In the genomic region with DNA sequence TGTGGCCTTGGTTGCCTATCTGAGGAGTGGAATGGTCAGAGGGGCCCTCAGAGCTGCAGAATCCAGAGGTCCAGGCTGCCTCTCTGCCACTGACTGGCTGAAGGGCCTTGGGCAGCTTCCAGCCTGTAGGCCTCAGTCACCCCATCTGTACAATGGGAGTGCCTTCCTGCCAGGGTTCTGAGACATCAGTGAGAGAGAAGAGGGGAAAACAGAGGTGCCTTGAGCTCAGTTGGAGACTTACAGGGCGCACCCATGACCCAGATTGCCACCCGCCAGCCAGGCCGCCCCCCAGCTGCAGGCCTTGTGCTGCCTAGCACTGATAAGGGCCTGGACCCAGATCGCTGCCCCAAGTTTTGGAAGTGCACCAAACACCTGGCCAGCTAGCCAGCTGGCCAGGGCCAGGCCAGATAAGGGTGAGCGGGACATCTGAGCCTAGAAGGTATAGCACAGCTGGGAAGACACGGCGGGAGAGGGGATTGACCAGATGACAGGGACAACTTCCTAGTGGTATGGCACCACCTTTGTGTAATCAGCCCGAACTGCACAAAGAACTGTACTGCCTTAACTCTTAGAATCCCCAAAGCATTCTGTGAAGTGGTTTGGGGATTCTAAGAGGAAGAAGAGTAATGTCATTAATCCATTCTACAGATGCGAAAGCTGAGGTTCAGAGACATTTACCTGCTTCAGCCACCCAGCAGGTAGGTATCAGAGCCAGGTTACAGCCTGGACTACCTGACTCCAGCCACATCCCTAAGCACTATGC, we compare ENCODE assay signal across 18 cellular contexts. TPM values are rescaled to one million over a fixed set of nuclear protein-coding genes. Genes with fewer than 3 reads are reported as not detected.
DNase-seq lines count a peak whose midpoint lies in the region; ATAC-seq, FAIRE-seq and TF ChIP-seq lines count a peak whose summit lies in the region.
"Had no signal": no experiment of that assay in that cellular context is flagged by ENCODE, and none has a peak within 500 bp of the region (broad histone marks: within the 10 kb centered on the region; RNA-seq: fewer than 3 reads in every experiment).

No MANE protein-coding gene starts in this region.

- POLR2A ChIA-PET in MCF 10A (lab: Yijun Ruan, JAX), result interaction anchor here (0.6 kb wide), 1 partner anchor 41 kb away, joined by 4 read pairs; no protein-coding TSS in a partner anchor
- POLR2A ChIA-PET in H1 (lab: Charles Lee; ENCODE audit: partially characterized antibody), result interaction anchor here (0.7 to 1.9 kb wide), 3 partner anchors 15 to 50 kb away, joined by 3 to 4 read pairs (median 3); no protein-coding TSS in a partner anchor

- no peak overlapping the region for H3K4me2 ChIP-seq in H1 (ENCODE audit: insufficient read depth in 1 of 2, low read depth in 2 of 2, low read length in 2 of 2)

- no peak overlapping the region for H3K23ac ChIP-seq in H1 (ENCODE audit: insufficient read length)

- H2AFZ ChIP-seq in H1 (ENCODE audit: low read length), result no peak overlapping the region

- BruUV-seq in MCF 10A (replicated peaks; lab: Mats Ljungman, UMichigan), result no TSS peak

- TF ChIP-seq CTCF in MCF 10A (IDR thresholded peaks at IDR 0.05; ENCODE audit: unreplicated experiment) (no peak), breast epithelium (IDR thresholded peaks at IDR 0.05) (no peak), H1 (IDR thresholded peaks at IDR 0.05; ENCODE audit: control extremely low read depth in 1 of 3, insufficient read depth in 1 of 3, low read depth in 1 of 3, low read length in 3 of 3) (no peak), nephron progenitor cell (IDR thresholded peaks at IDR 0.05) (no peak)

- H4K8ac ChIP-seq in H1 (ENCODE audit: extremely low read depth, insufficient read depth, low read length), result no peak overlapping the region

- no peak overlapping the region for H3K9ac ChIP-seq in H1 (replicated peaks in 1 of 4; ENCODE audit: extremely low read depth in 1 of 4, low read depth in 3 of 4, low read length in 3 of 4)

- H3K27me3 ChIP-seq in breast epithelium (no peaks in the 10 kb centered on the region), SJCRH30 (0 out of 2 replicates have a peak, but pooled peaks cover 19% of the 10 kb centered on the region), H1 (replicated peaks in 1 of 4; ENCODE audit: control insufficient read depth in 3 of 4, extremely low read depth in 1 of 4, insufficient read depth in 3 of 4, low read length in 3 of 4) (no peaks in the 10 kb centered on the region)
- H3K27me3 ChIP-seq: gastrocnemius medialis, spleen, upper lobe of right lung had no signal

- intact Hi-C loops in MCF 10A (cut with micrococcal nuclease) (no loop called here), breast epithelium (cut with DNase I; ENCODE audit: low total_unique reads) (no loop called here)

- no peak overlapping the region for H2BK5ac ChIP-seq in H1 (ENCODE audit: low read depth, low read length)

- no peak overlapping the region for H3K4me3 ChIP-seq in breast epithelium
- H3K4me3 ChIP-seq in SJCRH30, result no peak overlapping the region
- no peak overlapping the region for H3K4me3 ChIP-seq in H1 (ENCODE audit: extremely low read depth in 1 of 4, insufficient read depth in 2 of 4, low read depth in 3 of 4, low read length in 4 of 4)
- H3K4me3 ChIP-seq: gastrocnemius medialis, upper lobe of right lung had no signal

- H3K36me3 Mint-ChIP-seq in MCF 10A (ENCODE audit: insufficient read depth, unreplicated experiment), result peaks cover 7% of the 10 kb centered on the region
- no peaks in the 10 kb centered on the region for H3K36me3 Mint-ChIP-seq in nephron progenitor cell (ENCODE audit: low read depth)
- H3K36me3 Mint-ChIP-seq: activated naive CD8-positive, alpha-beta T cell treated with anti-CD3 and anti-CD28 coated beads for 36 hours had no signal

- peak; percentile 7 to 11; a peak in 2 of 4 replicates for TF ChIP-seq RAD21 in H1 (IDR thresholded peaks at IDR 0.05 in 1 of 2, conservative IDR thresholded peaks at IDR 0.05 in 1 of 2; ENCODE audit: low read depth in 2 of 2, low read length in 2 of 2)

- no peak overlapping the region for H4K91ac ChIP-seq in H1 (replicated peaks; ENCODE audit: insufficient read length, low read length)

- H2AK5ac ChIP-seq in H1 (ENCODE audit: low read depth, low read length), result no peak overlapping the region; the same call in 1 of the 2 replicates

- H2BK120ac ChIP-seq in H1 (replicated peaks; ENCODE audit: low read depth, low read length), result no peak overlapping the region

- no peak overlapping the region for H4K5ac ChIP-seq in H1 (ENCODE audit: insufficient read length, low read depth, low read length)

- H3K9me3 Mint-ChIP-seq in MCF 10A (ENCODE audit: unreplicated experiment) (no peaks in the 10 kb centered on the region), nephron progenitor cell (no peaks in the 10 kb centered on the region)
- H3K9me3 Mint-ChIP-seq: activated naive CD8-positive, alpha-beta T cell treated with anti-CD3 and anti-CD28 coated beads for 36 hours; endodermal cell had no signal

- no peaks in the 10 kb centered on the region for H3K36me3 ChIP-seq in breast epithelium
- no peaks in the 10 kb centered on the region for H3K36me3 ChIP-seq in SJCRH30
- H3K36me3 ChIP-seq in H1 (ENCODE audit: control insufficient read depth in 2 of 4, insufficient read depth in 4 of 4, low read length in 3 of 4), result no peaks in the 10 kb centered on the region
- H3K36me3 ChIP-seq: gastrocnemius medialis, spleen, upper lobe of right lung had no signal

- peaks cover 15% of the 10 kb centered on the region for H3K27me3 Mint-ChIP-seq in MCF 10A (ENCODE audit: insufficient read depth, unreplicated experiment)
- peaks cover 24% of the 10 kb centered on the region for H3K27me3 Mint-ChIP-seq in nephron progenitor cell (ENCODE audit: low read depth, poor library complexity)
- H3K27me3 Mint-ChIP-seq: activated naive CD8-positive, alpha-beta T cell treated with anti-CD3 and anti-CD28 coated beads for 36 hours had no signal

- no peak overlapping the region for H2BK20ac ChIP-seq in H1 (ENCODE audit: low read length)

- H3K79me1 ChIP-seq in H1 (ENCODE audit: low read depth, low read length), result no peaks in the 10 kb centered on the region

- H3K27ac ChIP-seq in breast epithelium (no peak overlapping the region), SJCRH30 (no peak overlapping the region), H1 (ENCODE audit: low read depth, low read length) (no peak overlapping the region)
- H3K27ac ChIP-seq: gastrocnemius medialis, spleen, upper lobe of right lung had no signal

- no peak for ATAC-seq in HG03025 (IDR thresholded peaks at IDR 0.05; ENCODE audit: low FRiP score, unreplicated experiment)
- ATAC-seq: gastrocnemius medialis, T-helper 17 cell, upper lobe of right lung had no signal

- no peak overlapping the region for H2BK12ac ChIP-seq in H1 (ENCODE audit: low read depth, low read length)

- H3K4me1 Mint-ChIP-seq in MCF 10A (ENCODE audit: insufficient read depth, unreplicated experiment), result no peaks in the 10 kb centered on the region
- H3K4me1 Mint-ChIP-seq in nephron progenitor cell, result peaks cover 12% of the 10 kb centered on the region
- H3K4me1 Mint-ChIP-seq: activated naive CD8-positive, alpha-beta T cell treated with anti-CD3 and anti-CD28 coated beads for 36 hours; endodermal cell had no signal

- CTCF ChIA-PET in MCF 10A (lab: Yijun Ruan, JAX) (no interaction called here), H1 (lab: Charles Lee; ENCODE audit: partially characterized antibody) (interaction anchor here (0.6 to 1.5 kb wide), 6 partner anchors 11 to 88 kb away, joined by 3 to 5 read pairs (median 4); no protein-coding TSS in a partner anchor)

- no peak overlapping the region for H2BK15ac ChIP-seq in H1 (ENCODE audit: low read length)

- H3K14ac ChIP-seq in H1 (ENCODE audit: insufficient read length), result no peak overlapping the region

- H3K9me3 ChIP-seq in breast epithelium (no peaks in the 10 kb centered on the region), SJCRH30 (replicated peaks) (no peaks in the 10 kb centered on the region), H1 (ENCODE audit: insufficient read depth in 2 of 2, low read depth in 1 of 2, low read length in 1 of 2) (no peaks in the 10 kb centered on the region)
- H3K9me3 ChIP-seq: gastrocnemius medialis, spleen, upper lobe of right lung had no signal

- H3K4me1 ChIP-seq in breast epithelium (no peaks in the 10 kb centered on the region), SJCRH30 (peaks cover 30% of the 10 kb centered on the region), H1 (replicated peaks in 1 of 4; ENCODE audit: control insufficient read depth in 3 of 4, insufficient read depth in 4 of 4, low read length in 3 of 4) (no peaks in the 10 kb centered on the region)
- H3K4me1 ChIP-seq: gastrocnemius medialis, spleen, upper lobe of right lung had no signal

- DNase-seq in MCF 10A (ENCODE audit: unreplicated experiment), result peak; percentile 9
- no peak for DNase-seq in breast epithelium (ENCODE audit: low spot score in 2 of 2)
- DNase-seq in SJCRH30, result peak; percentile 26 to 51
- DNase-seq in H1 (ENCODE audit: low read depth in 1 of 2, low spot score in 2 of 2), result no peak
- no peak for DNase-seq in iPS-NIHi11 (ENCODE audit: low spot score)
- no peak for DNase-seq in ecto neural progenitor cell (ENCODE audit: low spot score)
- DNase-seq in nephron progenitor cell, result no peak
- DNase-seq: activated CD4-positive, alpha-beta T cell treated with anti-CD3 and anti-CD28 coated beads for 4 hours; activated naive CD8-positive, alpha-beta T cell treated with anti-CD3 and anti-CD28 coated beads for 36 hours; endodermal cell; gastrocnemius medialis; NCI-H1930; NCI-H526 treated with DMSO at 0.1 percent for 48 hours; spleen; stimulated activated naive CD4-positive, alpha-beta T cell treated with Interleukin-2 at 50 U/mL for 16 hours; T-helper 17 cell; upper lobe of right lung had no signal

- no peak for FAIRE-seq in H1 (lab: Jason Lieb, UNC)

- TF ChIP-seq POLR2A in breast epithelium (IDR thresholded peaks at IDR 0.05), result no peak
- no peak for TF ChIP-seq POLR2A in H1 (IDR thresholded peaks at IDR 0.05; ENCODE audit: control extremely low read depth in 1 of 2, low read depth in 2 of 2, low read length in 2 of 2)

- H3K23me2 ChIP-seq in H1 (ENCODE audit: low read depth, low read length), result no peaks in the 10 kb centered on the region

- TF ChIP-seq EP300 in H1 (IDR thresholded peaks at IDR 0.05; ENCODE audit: borderline replicate concordance in 1 of 2, low read depth in 2 of 2, low read length in 2 of 2), result no peak

- no peak overlapping the region for H3K4ac ChIP-seq in H1 (replicated peaks; ENCODE audit: insufficient read length, low read depth, low read length)

- no peak overlapping the region for H3K56ac ChIP-seq in H1 (replicated peaks; ENCODE audit: insufficient read length, low read depth, low read length)

- 90% methylated on average over 9 of the region's 9 CpGs; no CpG with 5 or more reads in 1 of the 2 experiments for WGBS in H1 (ENCODE audit: extremely low coverage in 1 of 2, insufficient coverage in 1 of 2, insufficient read length in 1 of 2, insufficient replicate concordance in 2 of 2, low coverage in 1 of 2, low lambda C conversion rate in 2 of 2, missing lambda C conversion rate in 1 of 2), 2 experiments

- H3K18ac ChIP-seq in H1 (ENCODE audit: extremely low read depth, low read length), result no peak overlapping the region

- H3K79me2 ChIP-seq in H1 (ENCODE audit: control insufficient read depth in 1 of 2, insufficient read depth in 2 of 2, low read length in 2 of 2), result no peaks in the 10 kb centered on the region

- H4K20me1 ChIP-seq in H1 (replicated peaks in 1 of 2; ENCODE audit: control insufficient read depth in 1 of 2, insufficient read depth in 2 of 2, low read length in 2 of 2), result no peaks in the 10 kb centered on the region

- H3K4me3 Mint-ChIP-seq in MCF 10A (ENCODE audit: unreplicated experiment) (no peak overlapping the region), nephron progenitor cell (no peak overlapping the region)
- H3K4me3 Mint-ChIP-seq: activated naive CD8-positive, alpha-beta T cell treated with anti-CD3 and anti-CD28 coated beads for 36 hours; endodermal cell; T-helper 17 cell had no signal

- H3K27ac Mint-ChIP-seq in MCF 10A (ENCODE audit: low read depth, unreplicated experiment), result no peak overlapping the region
- no peak overlapping the region for H3K27ac Mint-ChIP-seq in nephron progenitor cell
- H3K27ac Mint-ChIP-seq: activated naive CD8-positive, alpha-beta T cell treated with anti-CD3 and anti-CD28 coated beads for 36 hours; endodermal cell; T-helper 17 cell had no signal

RNA-seq across cellular contexts. Expression of gene SLC4A1, which starts 1.4 kb away (rescaled TPM):
- total RNA-seq in MCF 10A (2022) (not detected in 2 replicates), breast epithelium (under 1 TPM in 1 of 3 donors, not detected in 2; 0.33 TPM)
- 0.04 TPM in 1 of 2 replicates, not detected in the other for total RNA-seq in SJCRH30 (2014; rRNA removed; shearing (Covaris generic))
- total RNA-seq in H1 (2021; fragmentation: NEBNext Ultra II Directional; extraction: Animal tissue kit (Norgen Biotek cat#: 25700)), result 0.08 TPM in 1 of 2 replicates, not detected in the other
- 0.08 and 0.09 TPM in 2 replicates for polyA plus RNA-seq in H1 (2011; rRNA removed)
- 0.09 TPM for polyA plus RNA-seq in H1 (2011; cell fraction: cytosol; rRNA removed)
- polyA plus RNA-seq in H1 (2011; cell fraction: nucleus; rRNA removed), result 0.30 TPM
- polyA plus RNA-seq in H1 (2012, experiment 1 of 2), result 0.04 to 0.18 TPM (median 0.17 TPM) in 3 of 4 replicates, not detected in the other
- polyA plus RNA-seq in H1 (2012, experiment 2 of 2), result not detected
- 0.02 TPM for polyA plus RNA-seq in H1 (2013, experiment 1 of 2)
- polyA plus RNA-seq in H1 (2013, experiment 2 of 2), result 0.04 TPM
- not detected in 2 replicates for polyA minus RNA-seq in H1 (2011; rRNA and poly(A)+ RNA removed)
- polyA minus RNA-seq in H1 (2011; cell fraction: cytosol; rRNA and poly(A)+ RNA removed), result not detected
- polyA minus RNA-seq in H1 (2011; cell fraction: nucleus; rRNA and poly(A)+ RNA removed), result not detected
- total RNA-seq: activated naive CD8-positive, alpha-beta T cell treated with anti-CD3 and anti-CD28 coated beads for 36 hours; T-helper 17 cell had no signal

RNA-seq across cellular contexts. Expression of gene RUNDC3A, which starts 41.8 kb away (rescaled TPM):
- total RNA-seq in MCF 10A (2022) (0.28 and 1.0 TPM in 2 replicates), breast epithelium (1 to 10 TPM in 1 of 3 donors, under 1 TPM in 1, not detected in 1; 0.48 to 1.6 TPM)
- 0.14 TPM in 1 of 2 replicates, not detected in the other for total RNA-seq in SJCRH30 (2014; rRNA removed; shearing (Covaris generic))
- total RNA-seq in H1 (2021; fragmentation: NEBNext Ultra II Directional; extraction: Animal tissue kit (Norgen Biotek cat#: 25700)), result 6.1 and 6.4 TPM in 2 replicates
- 13.8 and 15.6 TPM in 2 replicates for polyA plus RNA-seq in H1 (2011; rRNA removed)
- 11.9 TPM for polyA plus RNA-seq in H1 (2011; cell fraction: cytosol; rRNA removed)
- polyA plus RNA-seq in H1 (2011; cell fraction: nucleus; rRNA removed), result 23.7 TPM
- polyA plus RNA-seq in H1 (2012, experiment 1 of 2), result 4.5 to 8.2 TPM (median 6.2 TPM) in 4 replicates
- 5.1 TPM for polyA plus RNA-seq in H1 (2012, experiment 2 of 2)
- polyA plus RNA-seq in H1 (2013, experiment 1 of 2), result 4.7 TPM
- 4.5 TPM for polyA plus RNA-seq in H1 (2013, experiment 2 of 2)
- 3.8 and 4.3 TPM in 2 replicates for polyA minus RNA-seq in H1 (2011; rRNA and poly(A)+ RNA removed)
- 6.8 TPM for polyA minus RNA-seq in H1 (2011; cell fraction: cytosol; rRNA and poly(A)+ RNA removed)
- polyA minus RNA-seq in H1 (2011; cell fraction: nucleus; rRNA and poly(A)+ RNA removed), result 3.4 TPM
- total RNA-seq: gastrocnemius medialis had no signal

RNA-seq across cellular contexts. Expression of gene UBTF, which starts 47.1 kb away (rescaled TPM):
- total RNA-seq in MCF 10A (2022) (71.4 and 79.7 TPM in 2 replicates), breast epithelium (10 to 100 TPM; 50.1 to 65.1 (median 60.6) TPM)
- total RNA-seq in SJCRH30 (2014; rRNA removed; shearing (Covaris generic)), result 76.6 and 78.9 TPM in 2 replicates
- total RNA-seq in H1 (2021; fragmentation: NEBNext Ultra II Directional; extraction: Animal tissue kit (Norgen Biotek cat#: 25700)), result 102 and 106 TPM in 2 replicates
- polyA plus RNA-seq in H1 (2011; rRNA removed), result 14.7 and 18.0 TPM in 2 replicates
- polyA plus RNA-seq in H1 (2011; cell fraction: cytosol; rRNA removed), result 31.4 TPM
- 55.2 TPM for polyA plus RNA-seq in H1 (2011; cell fraction: nucleus; rRNA removed)
- 66.1 to 73.3 TPM (median 70.8 TPM) in 4 replicates for polyA plus RNA-seq in H1 (2012, experiment 1 of 2)
- polyA plus RNA-seq in H1 (2012, experiment 2 of 2), result 36.4 TPM
- polyA plus RNA-seq in H1 (2013, experiment 1 of 2), result 64.9 TPM
- polyA plus RNA-seq in H1 (2013, experiment 2 of 2), result 63.5 TPM
- 24.9 and 28.4 TPM in 2 replicates for polyA minus RNA-seq in H1 (2011; rRNA and poly(A)+ RNA removed)
- 30.1 TPM for polyA minus RNA-seq in H1 (2011; cell fraction: cytosol; rRNA and poly(A)+ RNA removed)
- 42.4 TPM for polyA minus RNA-seq in H1 (2011; cell fraction: nucleus; rRNA and poly(A)+ RNA removed)

RNA-seq across cellular contexts. Expression of gene SLC25A39, which starts 58.0 kb away (rescaled TPM):
- 157 and 169 TPM in 2 replicates for total RNA-seq in MCF 10A (2022)
- total RNA-seq in breast epithelium, result 10 to 100 TPM; 53.1 to 88.2 (median 64.2) TPM
- total RNA-seq in SJCRH30 (2014; rRNA removed; shearing (Covaris generic)), result 86.9 and 87.2 TPM in 2 replicates
- total RNA-seq in H1 (2021; fragmentation: NEBNext Ultra II Directional; extraction: Animal tissue kit (Norgen Biotek cat#: 25700)), result 189 and 200 TPM in 2 replicates
- 291 and 408 TPM in 2 replicates for polyA plus RNA-seq in H1 (2011; rRNA removed)
- polyA plus RNA-seq in H1 (2011; cell fraction: cytosol; rRNA removed), result 282 TPM
- 575 TPM for polyA plus RNA-seq in H1 (2011; cell fraction: nucleus; rRNA removed)
- polyA plus RNA-seq in H1 (2012, experiment 1 of 2), result 156 to 250 TPM (median 229 TPM) in 4 replicates
- polyA plus RNA-seq in H1 (2012, experiment 2 of 2), result 230 TPM
- polyA plus RNA-seq in H1 (2013, experiment 1 of 2), result 181 TPM
- 173 TPM for polyA plus RNA-seq in H1 (2013, experiment 2 of 2)
- 74.8 and 88.3 TPM in 2 replicates for polyA minus RNA-seq in H1 (2011; rRNA and poly(A)+ RNA removed)
- polyA minus RNA-seq in H1 (2011; cell fraction: cytosol; rRNA and poly(A)+ RNA removed), result 85.4 TPM
- polyA minus RNA-seq in H1 (2011; cell fraction: nucleus; rRNA and poly(A)+ RNA removed), result 119 TPM

Comparison
In these comparisons a context has a peak if more than half of its experiments do, and no peak if none do; other contexts are left out.
1. DNase-seq: peak in MCF 10A (single experiment) and SJCRH30 (2 of 2); none in breast epithelium (0 of 2), H1 (0 of 2), iPS-NIHi11 (single experiment), ecto neural progenitor cell (single experiment) and nephron progenitor cell (single experiment).